ENCODE assay signal across 27 cellular contexts in genomic region chr19:12970070-12970820, GRCh38. TPM values are rescaled to one million over a fixed set of nuclear protein-coding genes. Genes with fewer than 3 reads are reported as not detected.
DNase-seq lines count a peak whose midpoint lies in the region; ATAC-seq and TF ChIP-seq lines count a peak whose summit lies in the region.
"Had no signal": no experiment of that assay in that cellular context is flagged by ENCODE, and none has a peak within 500 bp of the region (broad histone marks: within the 10 kb centered on the region; RNA-seq: fewer than 3 reads in every experiment).

No MANE protein-coding gene starts in this region.

- POLR2A ChIA-PET in GM10248 (lab: Yijun Ruan, JAX) = no interaction called here

- H2AFZ ChIP-seq in mesenchymal stem cell (ENCODE audit: low read depth, low read length) = no peak overlapping the region

- TF ChIP-seq CTCF in brain (conservative IDR thresholded peaks at IDR 0.05) (no peak), tibial artery (IDR thresholded peaks at IDR 0.05) (no peak), GM10248 (IDR thresholded peaks at IDR 0.05; ENCODE audit: control extremely low read depth, extremely low read depth, low read depth, missing control alignments) (no peak)

- H3K27me3 ChIP-seq in mesenchymal stem cell (ENCODE audit: control insufficient read depth in 1 of 2, insufficient read depth in 1 of 2, low read length in 2 of 2) (no peaks in the 10 kb centered on the region), tibial artery (no peaks in the 10 kb centered on the region)
- H3K27me3 ChIP-seq: thyroid gland had no signal

- 94% methylated on average over 7 of the region's 7 CpGs for WGBS in mesenchymal stem cell

- intact Hi-C loops in left ventricle myocardium superior (cut with micrococcal nuclease) = no loop called here
- intact Hi-C loops in Right ventricle myocardium inferior (cut with DNase I) = loop anchor here (10.0 kb wide), 1 partner anchor 615 kb away; no protein-coding TSS in a partner anchor
- intact Hi-C loops in tibial artery (cut with DNase I; ENCODE audit: low total_unique reads) = no loop called here

- no peak overlapping the region for H3K14ac ChIP-seq in mesenchymal stem cell (ENCODE audit: low read length in 2 of 2)

- peak overlapping the region in 1 of 5 experiments; percentile 11 for H3K4me3 Mint-ChIP-seq in brain
- H3K4me3 Mint-ChIP-seq: activated CD4-positive, alpha-beta memory T cell treated with anti-CD3 and anti-CD28 coated beads for 36 hours; CD4-positive, alpha-beta memory T cell; central memory CD8-positive, alpha-beta T cell; T-helper 1 cell treated with Interleukin-12 subunit alpha and Interleukin-12 subunit beta and Interleukin-4 antibody, amounts not matched to agents 30 μg/mL and 1 μg/mL, for 36 hours had no signal

- CTCF ChIA-PET in GM10248 (lab: Yijun Ruan, JAX) = interaction anchor here (3.2 to 7.2 kb wide), 2 partner anchors 91 to 123 kb away, joined by 10 to 129 read pairs; no protein-coding TSS in a partner anchor

- peak overlapping the region in 4 of 5 experiments; percentile 1 to 84 (median 44) for H3K27ac Mint-ChIP-seq in brain
- H3K27ac Mint-ChIP-seq: activated CD4-positive, alpha-beta memory T cell treated with anti-CD3 and anti-CD28 coated beads for 36 hours; CD4-positive, alpha-beta memory T cell; T-helper 1 cell treated with Interleukin-12 subunit alpha and Interleukin-12 subunit beta and Interleukin-4 antibody, amounts not matched to agents 30 μg/mL and 1 μg/mL, for 36 hours had no signal

- H4K8ac ChIP-seq in mesenchymal stem cell (ENCODE audit: low read length) = no peak overlapping the region

- H3K9ac ChIP-seq in mesenchymal stem cell (ENCODE audit: low read length) = no peak overlapping the region

- H2BK120ac ChIP-seq in mesenchymal stem cell (ENCODE audit: low read depth, low read length) = no peak overlapping the region

- H3K27ac ChIP-seq in mesenchymal stem cell (ENCODE audit: low read length, poor library complexity, severe bottlenecking) (no peak overlapping the region), tibial artery (peak overlapping the region; percentile 51 to 75)

- H3K4me1 ChIP-seq in mesenchymal stem cell (ENCODE audit: control insufficient read depth, insufficient read depth, low read depth, low read length) (peaks cover 9% of the 10 kb centered on the region), tibial artery (peaks cover 0 to 15% (median 4%) of the 10 kb centered on the region in 4 donors)

- H3K4ac ChIP-seq in mesenchymal stem cell (ENCODE audit: low read depth in 1 of 2, low read length in 2 of 2) = no peak overlapping the region

- H3K9me3 Mint-ChIP-seq in brain = peaks cover 0 to 6% (median 0%) of the 10 kb centered on the region in 5 experiments
- H3K9me3 Mint-ChIP-seq: activated CD4-positive, alpha-beta memory T cell treated with anti-CD3 and anti-CD28 coated beads for 36 hours; CD4-positive, alpha-beta memory T cell; central memory CD8-positive, alpha-beta T cell; T-helper 1 cell treated with Interleukin-12 subunit alpha and Interleukin-12 subunit beta and Interleukin-4 antibody, amounts not matched to agents 30 μg/mL and 1 μg/mL, for 36 hours had no signal

- H3K4me3 ChIP-seq in mesenchymal stem cell (ENCODE audit: insufficient read depth in 1 of 2, low read depth in 1 of 2, low read length in 2 of 2) = no peak overlapping the region
- no peak overlapping the region for H3K4me3 ChIP-seq in tibial artery
- H3K4me3 ChIP-seq: thyroid gland had no signal

- peak overlapping the region; percentile 13 for H2BK15ac ChIP-seq in mesenchymal stem cell (ENCODE audit: low read depth, poor library complexity, severe bottlenecking)

- H2BK5ac ChIP-seq in mesenchymal stem cell (ENCODE audit: low read depth, low read length, poor library complexity, severe bottlenecking) = no peak overlapping the region

- H3K23ac ChIP-seq in mesenchymal stem cell (ENCODE audit: low read length in 2 of 2) = no peak overlapping the region

- no peak overlapping the region for H2AK5ac ChIP-seq in mesenchymal stem cell (ENCODE audit: low read length, severe bottlenecking)

- no peak overlapping the region for H3K4me2 ChIP-seq in mesenchymal stem cell (ENCODE audit: low read length, poor library complexity, severe bottlenecking)

- no peak overlapping the region for H2BK12ac ChIP-seq in mesenchymal stem cell (ENCODE audit: low read length in 2 of 2)

- ATAC-seq in left ventricle myocardium superior (peak; percentile 3), Right ventricle myocardium inferior (no peak), HG02852 (IDR thresholded peaks at IDR 0.05; ENCODE audit: unreplicated experiment) (no peak)
- ATAC-seq: activated CD4-positive, CD25-positive, alpha-beta regulatory T cell treated with anti-CD3 and anti-CD28 coated beads, Interleukin-2, amount 50 U/mL, for 24 hours had no signal

- H3K36me3 Mint-ChIP-seq in brain = no peaks in the 10 kb centered on the region
- H3K36me3 Mint-ChIP-seq: activated CD4-positive, alpha-beta memory T cell treated with anti-CD3 and anti-CD28 coated beads for 36 hours; CD4-positive, alpha-beta memory T cell had no signal

- no peaks in the 10 kb centered on the region for H3K79me1 ChIP-seq in mesenchymal stem cell (replicated peaks; ENCODE audit: low read length, poor library complexity, severe bottlenecking)

- peaks cover 9% of the 10 kb centered on the region for H3K27me3 Mint-ChIP-seq in brain
- H3K27me3 Mint-ChIP-seq: activated CD4-positive, alpha-beta memory T cell treated with anti-CD3 and anti-CD28 coated beads for 36 hours; central memory CD8-positive, alpha-beta T cell had no signal

- peak; percentile 11 for DNase-seq in left ventricle myocardium superior
- no peak for DNase-seq in Right ventricle myocardium inferior (ENCODE audit: missing footprints)
- DNase-seq in mesenchymal stem cell = no peak
- no peak for DNase-seq in tibial artery
- DNase-seq in GM10248 (ENCODE audit: extremely low spot score) = no peak
- DNase-seq in iPS-NIHi7 (ENCODE audit: extremely low spot score) = no peak
- DNase-seq: activated CD4-positive, alpha-beta memory T cell treated with anti-CD3 and anti-CD28 coated beads for 36 hours; activated CD8-positive, alpha-beta memory T cell treated with anti-CD3 and anti-CD28 coated beads, Interleukin-2, amount 50 U/mL, for 4 hours; activated naive CD4-positive, alpha-beta T cell treated with anti-CD3 and anti-CD28 coated beads, Interleukin-2, amount 50 U/mL, for 16 hours; CD4-positive, alpha-beta memory T cell; dermis blood vessel endothelial cell; EL; mammary epithelial cell; NCI-H1105; NCI-H2029 treated with DMSO at 0.1 percent for 48 hours; NCI-H2227 treated with DMSO at 0.1 percent for 48 hours; NCI-H526 treated with DMSO at 0.1 percent for 48 hours; stimulated activated naive CD4-positive, alpha-beta T cell treated with Interleukin-2 at 50 U/mL for 16 hours had no signal

- H3K36me3 ChIP-seq in mesenchymal stem cell (ENCODE audit: control insufficient read depth in 1 of 2, insufficient read depth in 2 of 2, low read depth in 1 of 2, low read length in 2 of 2) (no peaks in the 10 kb centered on the region), tibial artery (no peaks in the 10 kb centered on the region)
- H3K36me3 ChIP-seq: thyroid gland had no signal

- no peak overlapping the region for H3K18ac ChIP-seq in mesenchymal stem cell (ENCODE audit: low read depth in 1 of 2, low read length in 2 of 2)

- H3K4me1 Mint-ChIP-seq in brain = peaks cover 5% of the 10 kb centered on the region

- H3K9me3 ChIP-seq in mesenchymal stem cell (ENCODE audit: control insufficient read depth, low read length) (no peaks in the 10 kb centered on the region), tibial artery (no peaks in the 10 kb centered on the region)
- H3K9me3 ChIP-seq: thyroid gland had no signal

- H4K91ac ChIP-seq in mesenchymal stem cell (ENCODE audit: low read length) = no peak overlapping the region

RNA-seq across cellular contexts. Expression of gene DAND5, which starts 0.9 kb away (rescaled TPM):
- total RNA-seq in left ventricle myocardium superior (11.2 TPM), Right ventricle myocardium inferior (9.9 TPM)
- 0.56 TPM for polyA plus RNA-seq in brain (ENCODE audit: insufficient read depth, low read depth, low replicate concordance)
- polyA plus RNA-seq in mesenchymal stem cell (2013, experiment 1 of 2) = 0.01 TPM
- not detected for polyA plus RNA-seq in mesenchymal stem cell (2013, experiment 2 of 2)
- total RNA-seq: CD4-positive, alpha-beta memory T cell; HT-29; posterior vena cava; SK-MEL-5 had no signal
- polyA plus RNA-seq: CD4-positive, alpha-beta memory T cell had no signal

RNA-seq across cellular contexts. Expression of gene GADD45GIP1, which starts 13.2 kb away (rescaled TPM):
- total RNA-seq in left ventricle myocardium superior (28.7 TPM), Right ventricle myocardium inferior (33.7 TPM)
- polyA plus RNA-seq in brain (ENCODE audit: insufficient read depth, low read depth, low replicate concordance) = 73.8 TPM
- polyA plus RNA-seq in mesenchymal stem cell (2013, experiment 1 of 2) = 47.1 TPM
- polyA plus RNA-seq in mesenchymal stem cell (2013, experiment 2 of 2) = 47.3 TPM

RNA-seq across cellular contexts. Expression of gene RAD23A, which starts 24.6 kb away (rescaled TPM):
- total RNA-seq in left ventricle myocardium superior (188 TPM), Right ventricle myocardium inferior (171 TPM)
- 343 TPM for polyA plus RNA-seq in brain (ENCODE audit: insufficient read depth, low read depth, low replicate concordance)
- 112 TPM for polyA plus RNA-seq in mesenchymal stem cell (2013, experiment 1 of 2)
- 113 TPM for polyA plus RNA-seq in mesenchymal stem cell (2013, experiment 2 of 2)

RNA-seq across cellular contexts. Expression of gene NFIX, which starts 25.0 kb away (rescaled TPM):
- total RNA-seq in left ventricle myocardium superior = 171 TPM
- 159 TPM for total RNA-seq in Right ventricle myocardium inferior
- polyA plus RNA-seq in brain (ENCODE audit: insufficient read depth, low read depth, low replicate concordance) = 239 TPM
- polyA plus RNA-seq in mesenchymal stem cell (2013, experiment 1 of 2) = 4.6 TPM
- 4.6 TPM for polyA plus RNA-seq in mesenchymal stem cell (2013, experiment 2 of 2)

RNA-seq across cellular contexts. Expression of gene CALR, which starts 31.8 kb away (rescaled TPM):
- total RNA-seq in left ventricle myocardium superior = 422 TPM
- total RNA-seq in Right ventricle myocardium inferior = 496 TPM
- 637 TPM for polyA plus RNA-seq in brain (ENCODE audit: insufficient read depth, low read depth, low replicate concordance)
- polyA plus RNA-seq in mesenchymal stem cell (2013, experiment 1 of 2) = 1,694 TPM
- 1,663 TPM for polyA plus RNA-seq in mesenchymal stem cell (2013, experiment 2 of 2)
